ENCODE assay signal across 8 cellular contexts in genomic region chr9:96219615-96220257, GRCh38.
DNase-seq lines count a peak whose midpoint lies in the region; ATAC-seq and TF ChIP-seq lines count a peak whose summit lies in the region.

No MANE protein-coding gene starts in this region.

- intact Hi-C loops in left ventricle myocardium superior (cut with micrococcal nuclease) = loop anchor here (10.0 kb wide), 1 partner anchor 95 kb away; no protein-coding TSS in a partner anchor

- H2AFZ ChIP-seq in Loucy (ENCODE audit: low read length) = no peak overlapping the region

- H4K20me1 ChIP-seq in Loucy (ENCODE audit: insufficient read depth, low read length, poor library complexity, severe bottlenecking) = no peaks in the 10 kb centered on the region

- H3K4me3 ChIP-seq in Loucy (ENCODE audit: low read length, poor library complexity, severe bottlenecking) = no peak overlapping the region

- no peaks in the 10 kb centered on the region for H3K27me3 ChIP-seq in Loucy (ENCODE audit: insufficient read depth, low read length, poor library complexity, severe bottlenecking)

- H3K4me2 ChIP-seq in Loucy (ENCODE audit: low read depth, low read length, poor library complexity, severe bottlenecking) = no peak overlapping the region

- peaks cover 6% of the 10 kb centered on the region for H3K4me1 ChIP-seq in Loucy (ENCODE audit: insufficient read depth, low read length, poor library complexity, severe bottlenecking)

- ATAC-seq in left ventricle myocardium superior (peak; percentile 35), HG03025 (IDR thresholded peaks at IDR 0.05; ENCODE audit: low FRiP score, unreplicated experiment) (no peak), GM19023 (IDR thresholded peaks at IDR 0.05; ENCODE audit: unreplicated experiment) (no peak)

- no peaks in the 10 kb centered on the region for H3K36me3 ChIP-seq in Loucy (ENCODE audit: insufficient read depth, low read length)

- 0 out of 2 replicates have a peak, but pooled peaks cover 6% of the 10 kb centered on the region for H3K9me3 ChIP-seq in Loucy (ENCODE audit: insufficient read depth, low read depth, low read length)

- no peaks in the 10 kb centered on the region for H3K79me2 ChIP-seq in Loucy (ENCODE audit: insufficient read depth, low read length)

- no peaks in the 10 kb centered on the region for H3K9me2 ChIP-seq in Loucy (replicated peaks; ENCODE audit: low read depth, low read length)

- H3K9ac ChIP-seq in Loucy (ENCODE audit: low read depth, low read length, poor library complexity, severe bottlenecking) = no peak overlapping the region

- no peak for DNase-seq in AG09319 (ENCODE audit: extremely low read depth, low read depth)
- peak; percentile 36 for DNase-seq in activated naive CD4-positive, alpha-beta T cell treated with anti-CD3 and anti-CD28 coated beads, Interleukin-2, amount 50 U/mL, for 16 hours
- DNase-seq in left ventricle myocardium superior = peak; percentile 70
- DNase-seq in stimulated activated CD4-positive, alpha-beta T cell treated with anti-CD3 and anti-CD28 coated beads, Interleukin-1b, Interleukin-23, amount 100 ng/mL, for 4 hours (ENCODE audit: low read depth in 2 of 2) = peak; percentile 26 to 48
- no peak for DNase-seq in NOMO-1 (lab: John Stamatoyannopoulos, UW; ENCODE audit: unreplicated experiment in 2 of 2)

- H3F3A ChIP-seq in Loucy (ENCODE audit: low read depth) = no peaks in the 10 kb centered on the region

- TF ChIP-seq CTCF in AG09319 (IDR thresholded peaks at IDR 0.05; ENCODE audit: low read depth, low read length) (peak; percentile 64), Loucy (conservative IDR thresholded peaks at IDR 0.05; ENCODE audit: low read length) (peak; percentile 28)

Comparison
In these comparisons a context has a peak if more than half of its experiments do, and no peak if none do; other contexts are left out.
1. DNase-seq: peak in activated naive CD4-positive, alpha-beta T cell treated with anti-CD3 and anti-CD28 coated beads, Interleukin-2, amount 50 U/mL, for 16 hours (single experiment), left ventricle myocardium superior (single experiment) and stimulated activated CD4-positive, alpha-beta T cell treated with anti-CD3 and anti-CD28 coated beads, Interleukin-1b, Interleukin-23, amount 100 ng/mL, for 4 hours (2 of 2); none in AG09319 (single experiment) and NOMO-1 (0 of 2).